20 cellular contexts compared by ENCODE assay signal in the genomic region with DNA sequence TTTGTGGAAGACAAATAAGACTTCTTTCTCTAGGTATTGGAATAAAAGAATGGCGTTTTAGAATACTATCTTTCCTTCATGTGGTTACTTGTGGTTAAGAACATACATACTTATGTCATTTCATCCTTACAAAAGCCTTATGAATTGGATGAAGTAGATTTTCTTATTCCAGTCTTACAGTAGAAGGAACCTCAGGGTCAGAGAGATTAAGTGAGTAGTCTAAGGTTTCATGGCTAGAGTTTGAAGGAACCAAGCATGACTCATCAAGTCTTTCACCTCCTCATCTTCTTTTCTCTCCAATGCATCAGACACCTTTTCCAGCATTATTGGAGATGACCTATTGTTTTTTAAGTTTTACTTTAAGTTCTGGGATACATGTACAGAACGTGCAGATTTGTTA.
A peak's percentile ranks its signal among the peaks of the same experiment; 100 is the strongest.
DNase-seq lines count a peak whose midpoint lies in the region; ATAC-seq and TF ChIP-seq lines count a peak whose summit lies in the region.
"Had no signal": no experiment of that assay in that cellular context is flagged by ENCODE, and none has a peak within 500 bp of the region (broad histone marks: within the 10 kb centered on the region; RNA-seq: fewer than 3 reads in every experiment).

No MANE protein-coding gene starts in this region.

- no peaks in the 10 kb centered on the region for H4K20me1 ChIP-seq in neural progenitor cell (ENCODE audit: low read depth)

- no peak for ATAC-seq in GM21360 (IDR thresholded peaks at IDR 0.05; ENCODE audit: unreplicated experiment)
- ATAC-seq: Right ventricle myocardium inferior had no signal

- H3K9ac ChIP-seq in neural progenitor cell, result no peak overlapping the region
- H3K9ac ChIP-seq: KMS-11 had no signal

- no peak overlapping the region for H3K4me2 ChIP-seq in neural progenitor cell
- H3K4me2 ChIP-seq: KMS-11 had no signal

- H3K9me3 Mint-ChIP-seq in neural progenitor cell, result peaks cover 17% of the 10 kb centered on the region

- in situ Hi-C loops in astrocyte of the spinal cord (cut with HindIII; ENCODE audit: low sequenced_read_pairs), result no loop called here

- H3K4me3 ChIP-seq in astrocyte of the spinal cord (ENCODE audit: low read depth, low read length) (no peak overlapping the region), neural progenitor cell (no peak overlapping the region)
- H3K4me3 ChIP-seq: SJSA1 had no signal

- H3K9me3 ChIP-seq in neural progenitor cell (ENCODE audit: low read depth), result peaks cover 5% of the 10 kb centered on the region
- H3K9me3 ChIP-seq: SJSA1 had no signal

- no peak overlapping the region for H3K4me3 Mint-ChIP-seq in neural progenitor cell
- H3K4me3 Mint-ChIP-seq: B cell had no signal

- H3K36me3 Mint-ChIP-seq in neural progenitor cell, result peaks cover 9% of the 10 kb centered on the region

- H3K79me2 ChIP-seq in neural progenitor cell (ENCODE audit: low read depth), result no peaks in the 10 kb centered on the region

- H3F3A ChIP-seq in neural progenitor cell (ENCODE audit: low read depth), result peaks cover 31% of the 10 kb centered on the region

- H3K27me3 Mint-ChIP-seq in neural progenitor cell (ENCODE audit: insufficient read depth, low read depth), result peaks cover 5% of the 10 kb centered on the region

- no peaks in the 10 kb centered on the region for H3K27me3 ChIP-seq in neural progenitor cell
- H3K27me3 ChIP-seq: SJSA1 had no signal

- TF ChIP-seq CTCF in astrocyte of the spinal cord (IDR thresholded peaks at IDR 0.05; ENCODE audit: low read depth, low read length), result no peak
- no peak for TF ChIP-seq CTCF in neural progenitor cell (IDR thresholded peaks at IDR 0.05)

- H3K4me1 Mint-ChIP-seq in neural progenitor cell, result peaks cover 34% of the 10 kb centered on the region
- H3K4me1 Mint-ChIP-seq: B cell had no signal

- peaks cover 31% of the 10 kb centered on the region for H3K4me1 ChIP-seq in neural progenitor cell

- peak; percentile 16 for DNase-seq in EH (ENCODE audit: low read depth)
- DNase-seq in HT1080 (ENCODE audit: low read depth), result peak; percentile 69
- DNase-seq in astrocyte of the spinal cord (ENCODE audit: low read depth, low spot score), result peak; percentile 62
- DNase-seq in neural progenitor cell (ENCODE audit: low spot score), result no peak
- DNase-seq in NCI-H2029 (lab: John Stamatoyannopoulos, UW), result no peak
- DNase-seq in DMS53 treated with DMSO at 0.1 percent for 48 hours (lab: John Stamatoyannopoulos, UW; ENCODE audit: unreplicated experiment), result no peak
- no peak for DNase-seq in dermis blood vessel endothelial cell
- DNase-seq: DMS79, H7, MV-4-11, NCI-H1694 treated with DMSO at 0.1 percent for 48 hours, NCI-H446, NCI-H526, T-helper 1 cell had no signal

- H3K36me3 ChIP-seq in neural progenitor cell, result no peaks in the 10 kb centered on the region
- H3K36me3 ChIP-seq: SJSA1 had no signal

- H3K27ac ChIP-seq in neural progenitor cell, result no peak overlapping the region
- H3K27ac ChIP-seq: HL-60, KMS-11, SJSA1 had no signal

- no peak overlapping the region for H2AFZ ChIP-seq in neural progenitor cell (replicated peaks)

- H3K27ac Mint-ChIP-seq in neural progenitor cell, result peak overlapping the region; percentile 50
- H3K27ac Mint-ChIP-seq: B cell had no signal

Comparison
In these comparisons a context has a peak if more than half of its experiments do, and no peak if none do; other contexts are left out.
1. DNase-seq: peak in EH (single experiment), HT1080 (single experiment) and astrocyte of the spinal cord (single experiment); none in neural progenitor cell (single experiment), NCI-H2029 (single experiment), DMS53 treated with DMSO at 0.1 percent for 48 hours (single experiment) and dermis blood vessel endothelial cell (single experiment).